ENCODE assay signal across 11 cellular contexts in the genomic region with DNA sequence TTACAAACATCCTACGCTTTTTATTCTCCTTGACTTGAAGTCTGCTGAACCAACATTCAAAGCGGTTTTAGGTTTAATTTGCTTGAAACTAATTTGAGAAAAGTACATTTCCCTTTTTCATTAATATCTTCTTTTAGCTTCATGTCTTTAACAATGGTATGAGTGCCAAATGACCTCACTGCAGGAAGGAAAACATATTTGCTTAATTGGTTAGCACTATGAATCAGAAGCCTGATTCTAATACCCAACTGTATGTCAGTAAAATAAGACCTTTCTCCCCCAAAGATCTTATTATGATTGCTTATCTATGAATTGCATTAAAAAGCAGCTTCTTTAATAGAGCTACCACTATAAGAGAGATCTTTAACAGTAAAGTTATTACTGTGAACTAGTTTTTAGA. TPM values are rescaled to one million over a fixed set of nuclear protein-coding genes. Genes with fewer than 3 reads are reported as not detected.
DNase-seq lines count a peak whose midpoint lies in the region; ATAC-seq and TF ChIP-seq lines count a peak whose summit lies in the region.
"Had no signal": no experiment of that assay in that cellular context is flagged by ENCODE, and none has a peak within 500 bp of the region (broad histone marks: within the 10 kb centered on the region; RNA-seq: fewer than 3 reads in every experiment).

No MANE protein-coding gene starts in this region.

- no peak for TF ChIP-seq CTCF in ascending aorta (IDR thresholded peaks at IDR 0.05)
- TF ChIP-seq CTCF in fibroblast of the aortic adventitia (IDR thresholded peaks at IDR 0.05; ENCODE audit: insufficient read depth, low read length) = no peak
- no peak for TF ChIP-seq CTCF in smooth muscle cell (IDR thresholded peaks at IDR 0.05; ENCODE audit: borderline replicate concordance, insufficient read depth, poor library complexity, severe bottlenecking)

- peak overlapping the region; percentile 97 for H3K4me2 ChIP-seq in smooth muscle cell

- peaks cover 100% of the 10 kb centered on the region for H4K20me1 ChIP-seq in smooth muscle cell (ENCODE audit: low read depth)

- H3K27me3 ChIP-seq in ascending aorta (no peaks in the 10 kb centered on the region), smooth muscle cell (ENCODE audit: low read depth) (no peaks in the 10 kb centered on the region)

- peak; percentile 42 for DNase-seq in HT1080 (ENCODE audit: low read depth)
- DNase-seq in ascending aorta (ENCODE audit: low spot score in 2 of 2) = no peak
- peak; percentile 54 for DNase-seq in fibroblast of the aortic adventitia (ENCODE audit: low read depth)
- no peak for DNase-seq in smooth muscle cell (lab: John Stamatoyannopoulos, UW; ENCODE audit: unreplicated experiment)
- DNase-seq in foreskin melanocyte = no peak
- DNase-seq in NCI-H82 treated with DMSO at 0.1 percent for 48 hours (lab: John Stamatoyannopoulos, UW; ENCODE audit: unreplicated experiment) = no peak
- DNase-seq in globus pallidus (ENCODE audit: low spot score) = no peak
- DNase-seq: CD8-positive, alpha-beta memory T cell; SHP77 treated with DMSO at 0.1 percent for 48 hours; T1000 had no signal

- H3K79me2 ChIP-seq in smooth muscle cell (ENCODE audit: low read depth) = peaks cover 100% of the 10 kb centered on the region

- peaks cover 93% of the 10 kb centered on the region for H3F3A ChIP-seq in smooth muscle cell (ENCODE audit: low read depth)

- intact Hi-C loops in ascending aorta (cut with DNase I) = no loop called here

- 82% methylated on average over 2 of the region's 2 CpGs for WGBS in smooth muscle cell (ENCODE audit: low lambda C conversion rate)

- no peak for ATAC-seq in GM19324 (IDR thresholded peaks at IDR 0.05; ENCODE audit: low FRiP score, unreplicated experiment)

- H3K4me3 ChIP-seq in ascending aorta = peak overlapping the region in 1 of 2 donors; percentile 80
- peak overlapping the region; percentile 96 for H3K4me3 ChIP-seq in fibroblast of the aortic adventitia (ENCODE audit: low read depth, low read length)
- H3K4me3 ChIP-seq in smooth muscle cell = peak overlapping the region; percentile 72

- peak overlapping the region; percentile 96 for H3K9ac ChIP-seq in smooth muscle cell (ENCODE audit: low read depth)

- no peak overlapping the region for H2AFZ ChIP-seq in smooth muscle cell (ENCODE audit: low read depth)

- H3K9me3 ChIP-seq in ascending aorta (no peaks in the 10 kb centered on the region), smooth muscle cell (replicated peaks; ENCODE audit: low read depth) (no peaks in the 10 kb centered on the region)

- H3K36me3 ChIP-seq in ascending aorta (peaks cover 59 to 77% of the 10 kb centered on the region in 2 donors), smooth muscle cell (ENCODE audit: low read depth) (peaks cover 59% of the 10 kb centered on the region)

- H3K27ac ChIP-seq in ascending aorta = peak overlapping the region; percentile 63 to 74
- peak overlapping the region; percentile 99 for H3K27ac ChIP-seq in smooth muscle cell (ENCODE audit: low read depth)

- H3K4me1 ChIP-seq in ascending aorta (peaks cover 0 to 66% of the 10 kb centered on the region in 2 donors), smooth muscle cell (ENCODE audit: low read depth) (peaks cover 34% of the 10 kb centered on the region)

RNA-seq across cellular contexts. Expression of a gene that starts 5.9 kb away (rescaled TPM):
- total RNA-seq in HT1080 (2014; rRNA removed; shearing (Covaris generic)) = 0.26 and 0.47 TPM in 2 replicates
- polyA plus RNA-seq in HT1080 (2015; cell fraction: cytosol; rRNA removed) = 2.5 and 3.2 TPM in 2 replicates
- 18.5 and 22.6 TPM in 2 replicates for polyA plus RNA-seq in HT1080 (2015; cell fraction: nucleus; rRNA removed)
- total RNA-seq in ascending aorta (692 TPM), fibroblast of the aortic adventitia (ENCODE audit: low replicate concordance) (4,453 and 32,213 TPM in 2 replicates), smooth muscle cell (4,221 and 4,749 TPM in 2 replicates)
- 7,069 and 10,006 TPM in 2 replicates for polyA plus RNA-seq in smooth muscle cell
- polyA plus RNA-seq: CD8-positive, alpha-beta memory T cell had no signal

Comparison
In these comparisons a context has a peak if more than half of its experiments do, and no peak if none do; other contexts are left out.
1. DNase-seq: peak in HT1080 (single experiment) and fibroblast of the aortic adventitia (single experiment); none in ascending aorta (0 of 2), smooth muscle cell (single experiment), foreskin melanocyte (single experiment), NCI-H82 treated with DMSO at 0.1 percent for 48 hours (single experiment) and globus pallidus (single experiment).
2. RNA of a gene that starts 5.9 kb away (total RNA-seq): 4,453 to 32,213 TPM in fibroblast of the aortic adventitia, 4,221 to 4,749 TPM in smooth muscle cell and 692 TPM in ascending aorta (single experiment); 0.26 to 0.47 TPM in HT1080; every median in the first group is over 100 times any median in the second.